Comparison of ENCODE assay signal across 8 cellular contexts in genomic region chr1:66242646-66243547, GRCh38.
DNase-seq lines count a peak whose midpoint lies in the region; ATAC-seq, FAIRE-seq and TF ChIP-seq lines count a peak whose summit lies in the region.

No MANE protein-coding gene starts in this region.

- CTCF ChIA-PET in Caco-2 (lab: Charles Lee) (interaction anchor here (0.6 to 1.9 kb wide), 4 partner anchors 58 to 284 kb away, joined by 3 to 11 read pairs (median 3); no protein-coding TSS in a partner anchor), H1 (lab: Charles Lee; ENCODE audit: partially characterized antibody) (interaction anchor here (0.6 to 18.4 kb wide), 70 partner anchors 9 to 1178 kb away, joined by 3 to 273 read pairs (median 4); partner anchors contain the start of gene PDE4B)

- H4K20me1 ChIP-seq in H1 (replicated peaks in 1 of 2; ENCODE audit: control insufficient read depth in 1 of 2, insufficient read depth in 2 of 2, low read length in 2 of 2): no peaks in the 10 kb centered on the region

- no peak overlapping the region for H3K4me3 ChIP-seq in Caco-2 (ENCODE audit: low read depth, low read length)
- H3K4me3 ChIP-seq in H1 (ENCODE audit: extremely low read depth in 1 of 4, insufficient read depth in 2 of 4, low read depth in 3 of 4, low read length in 4 of 4): no peak overlapping the region

- no peak overlapping the region for H2BK120ac ChIP-seq in H1 (replicated peaks; ENCODE audit: low read depth, low read length)

- no peak overlapping the region for H4K5ac ChIP-seq in H1 (ENCODE audit: insufficient read length, low read depth, low read length)

- H3K9me3 ChIP-seq in Caco-2: no peaks in the 10 kb centered on the region
- H3K9me3 ChIP-seq in H1 (ENCODE audit: insufficient read depth in 2 of 2, low read depth in 1 of 2, low read length in 1 of 2): no peaks in the 10 kb centered on the region

- no peaks in the 10 kb centered on the region for H3K36me3 ChIP-seq in Caco-2 (ENCODE audit: control insufficient read depth, insufficient read depth, low read length)
- no peaks in the 10 kb centered on the region for H3K36me3 ChIP-seq in H1 (ENCODE audit: control insufficient read depth in 2 of 4, insufficient read depth in 4 of 4, low read length in 3 of 4)

- no peak overlapping the region for H3K14ac ChIP-seq in H1 (ENCODE audit: insufficient read length)

- H3K23me2 ChIP-seq in H1 (ENCODE audit: low read depth, low read length): no peaks in the 10 kb centered on the region

- BruUV-seq in Caco-2 (replicated peaks; lab: Mats Ljungman, UMichigan): no TSS peak

- H3K4me3 Mint-ChIP-seq in Caco-2 (ENCODE audit: unreplicated experiment): no peak overlapping the region

- no peak overlapping the region for H2AFZ ChIP-seq in H1 (ENCODE audit: low read length)

- no peak for TF ChIP-seq EP300 in H1 (IDR thresholded peaks at IDR 0.05; ENCODE audit: borderline replicate concordance in 1 of 2, low read depth in 2 of 2, low read length in 2 of 2)

- no peaks in the 10 kb centered on the region for H3K9me3 Mint-ChIP-seq in Caco-2 (ENCODE audit: unreplicated experiment)

- H3K4me1 ChIP-seq in Caco-2: no peaks in the 10 kb centered on the region
- no peaks in the 10 kb centered on the region for H3K4me1 ChIP-seq in H1 (replicated peaks in 1 of 4; ENCODE audit: control insufficient read depth in 3 of 4, insufficient read depth in 4 of 4, low read length in 3 of 4)

- H3K4me1 Mint-ChIP-seq in Caco-2 (ENCODE audit: low read depth, unreplicated experiment): no peaks in the 10 kb centered on the region

- FAIRE-seq in HTR-8/SVneo (lab: Jason Lieb, UNC): peak; percentile 46
- FAIRE-seq in H1 (lab: Jason Lieb, UNC): peak; percentile 13

- no peak overlapping the region for H4K91ac ChIP-seq in H1 (replicated peaks; ENCODE audit: insufficient read length, low read length)

- ATAC-seq in GM21390 (IDR thresholded peaks at IDR 0.05; ENCODE audit: unreplicated experiment): peak; percentile 71

- no peak overlapping the region for H3K18ac ChIP-seq in H1 (ENCODE audit: extremely low read depth, low read length)

- TF ChIP-seq POLR2A in H1 (IDR thresholded peaks at IDR 0.05; ENCODE audit: control extremely low read depth in 1 of 2, low read depth in 2 of 2, low read length in 2 of 2): no peak

- H3K79me2 ChIP-seq in H1 (ENCODE audit: control insufficient read depth in 1 of 2, insufficient read depth in 2 of 2, low read length in 2 of 2): no peaks in the 10 kb centered on the region

- TF ChIP-seq RAD21 in H1 (IDR thresholded peaks at IDR 0.05 in 1 of 2, conservative IDR thresholded peaks at IDR 0.05 in 1 of 2; ENCODE audit: low read depth in 2 of 2, low read length in 2 of 2): peak; percentile 98 to 100

- intact Hi-C loops in Caco-2 (cut with micrococcal nuclease; ENCODE audit: unreplicated experiment): loop anchor here (1.0 to 10.0 kb wide), 4 partner anchors 188 to 1006 kb away; no protein-coding TSS in a partner anchor

- WGBS in H1 (ENCODE audit: extremely low coverage in 1 of 2, insufficient coverage in 1 of 2, insufficient read length in 1 of 2, insufficient replicate concordance in 2 of 2, low coverage in 1 of 2, low lambda C conversion rate in 2 of 2, missing lambda C conversion rate in 1 of 2), 2 experiments: 50% methylated on average over 6 of the region's 6 CpGs; no CpG with 5 or more reads in 1 of the 2 experiments

- DNase-seq in Caco-2 (peak; percentile 74 to 75), HTR-8/SVneo (ENCODE audit: insufficient read length, low spot score) (peak; percentile 54), H1 (ENCODE audit: low read depth in 1 of 2, low spot score in 2 of 2) (peak; percentile 60 to 80), mesenteric fat pad (ENCODE audit: low spot score) (peak; percentile 89)
- DNase-seq in NK-92 treated with Interleukin-12 subunit alpha and Interleukin-12 subunit beta, amount 100 ng/mL, for 24 hours (lab: John Stamatoyannopoulos, UW): peak; percentile 57
- DNase-seq in activated CD8-positive, alpha-beta memory T cell treated with anti-CD3 and anti-CD28 coated beads for 24 hours: peak; percentile 83
- peak; percentile 13 to 39 for DNase-seq in stimulated activated CD8-positive, alpha-beta memory T cell treated with anti-CD3 and anti-CD28 coated beads, Interleukin-4, amount 100 ng/mL, for 1 hour (ENCODE audit: low read depth in 2 of 2, low spot score in 1 of 2)

- no peak overlapping the region for H3K56ac ChIP-seq in H1 (replicated peaks; ENCODE audit: insufficient read length, low read depth, low read length)

- H2BK20ac ChIP-seq in H1 (ENCODE audit: low read length): no peak overlapping the region

- H3K27me3 ChIP-seq in Caco-2 (replicated peaks; ENCODE audit: control insufficient read depth, insufficient read depth, low read length) (no peaks in the 10 kb centered on the region), H1 (replicated peaks in 1 of 4; ENCODE audit: control insufficient read depth in 3 of 4, extremely low read depth in 1 of 4, insufficient read depth in 3 of 4, low read length in 3 of 4) (no peaks in the 10 kb centered on the region)

- peaks cover 8% of the 10 kb centered on the region for H3K27me3 Mint-ChIP-seq in Caco-2 (ENCODE audit: insufficient read depth, unreplicated experiment)

- H3K23ac ChIP-seq in H1 (ENCODE audit: insufficient read length): no peak overlapping the region

- H2AK5ac ChIP-seq in H1 (ENCODE audit: low read depth, low read length): no peak overlapping the region

- no peak overlapping the region for H3K9ac ChIP-seq in H1 (replicated peaks in 1 of 4; ENCODE audit: extremely low read depth in 1 of 4, low read depth in 3 of 4, low read length in 3 of 4)

- POLR2A ChIA-PET in Caco-2 (lab: Charles Lee): no interaction called here
- POLR2A ChIA-PET in H1 (lab: Charles Lee; ENCODE audit: partially characterized antibody): no interaction called here

- no peak overlapping the region for H2BK12ac ChIP-seq in H1 (ENCODE audit: low read depth, low read length)

- no peak overlapping the region for H2BK5ac ChIP-seq in H1 (ENCODE audit: low read depth, low read length)

- no peak overlapping the region for H3K27ac Mint-ChIP-seq in Caco-2 (ENCODE audit: unreplicated experiment)

- TF ChIP-seq CTCF in Caco-2 (IDR thresholded peaks at IDR 0.05; ENCODE audit: insufficient read depth in 1 of 2, low read depth in 1 of 2, low read length in 1 of 2, severe bottlenecking in 1 of 2, unreplicated experiment in 1 of 2): peak; percentile 84 to 97
- peak; percentile 97 to 99 (median 98) for TF ChIP-seq CTCF in H1 (IDR thresholded peaks at IDR 0.05; ENCODE audit: control extremely low read depth in 1 of 3, insufficient read depth in 1 of 3, low read depth in 1 of 3, low read length in 3 of 3)

- no peaks in the 10 kb centered on the region for H3K79me1 ChIP-seq in H1 (ENCODE audit: low read depth, low read length)

- no peak overlapping the region for H2BK15ac ChIP-seq in H1 (ENCODE audit: low read length)

- no peak overlapping the region for H3K4ac ChIP-seq in H1 (replicated peaks; ENCODE audit: insufficient read length, low read depth, low read length)

- H4K8ac ChIP-seq in H1 (ENCODE audit: extremely low read depth, insufficient read depth, low read length): no peak overlapping the region

- no peak overlapping the region for H3K27ac ChIP-seq in H1 (ENCODE audit: low read depth, low read length)

- no peak overlapping the region for H3K4me2 ChIP-seq in H1 (ENCODE audit: insufficient read depth in 1 of 2, low read depth in 2 of 2, low read length in 2 of 2)

- no peaks in the 10 kb centered on the region for H3K36me3 Mint-ChIP-seq in Caco-2 (ENCODE audit: insufficient read depth, unreplicated experiment)

TF ChIP-seq in H1, 55 proteins besides CTCF, POLR2A, EP300 and RAD21:
- TF ChIP-seq ATF3 (IDR thresholded peaks at IDR 0.05; ENCODE audit: insufficient read depth, low read depth, low read length): peak; percentile 27; the same call in 1 of the 2 replicates
- no peak for TF ChIP-seq SAP30 (IDR thresholded peaks at IDR 0.05; ENCODE audit: insufficient read depth, insufficient replicate concordance, low read length)
- TF ChIP-seq MAX (IDR thresholded peaks at IDR 0.05): 0 out of 2 replicates have a peak, but pooled peaks have one; percentile 35
- 0 out of 2 replicates have a peak, but pooled peaks have one; percentile 19 for TF ChIP-seq E2F6 (IDR thresholded peaks at IDR 0.05)

Comparison
In these comparisons a context has a peak if more than half of its experiments do, and no peak if none do; other contexts are left out.
1. DNase-seq: peak in every context shown above with its lines; median percentile 89 in mesenteric fat pad; 83 in activated CD8-positive, alpha-beta memory T cell treated with anti-CD3 and anti-CD28 coated beads for 24 hours; 74 in Caco-2; 70 in H1; 57 in NK-92 treated with Interleukin-12 subunit alpha and Interleukin-12 subunit beta, amount 100 ng/mL, for 24 hours; 54 in HTR-8/SVneo; 26 in stimulated activated CD8-positive, alpha-beta memory T cell treated with anti-CD3 and anti-CD28 coated beads, Interleukin-4, amount 100 ng/mL, for 1 hour.